ENCODE assay signal across 1 cellular context in the genomic region with DNA sequence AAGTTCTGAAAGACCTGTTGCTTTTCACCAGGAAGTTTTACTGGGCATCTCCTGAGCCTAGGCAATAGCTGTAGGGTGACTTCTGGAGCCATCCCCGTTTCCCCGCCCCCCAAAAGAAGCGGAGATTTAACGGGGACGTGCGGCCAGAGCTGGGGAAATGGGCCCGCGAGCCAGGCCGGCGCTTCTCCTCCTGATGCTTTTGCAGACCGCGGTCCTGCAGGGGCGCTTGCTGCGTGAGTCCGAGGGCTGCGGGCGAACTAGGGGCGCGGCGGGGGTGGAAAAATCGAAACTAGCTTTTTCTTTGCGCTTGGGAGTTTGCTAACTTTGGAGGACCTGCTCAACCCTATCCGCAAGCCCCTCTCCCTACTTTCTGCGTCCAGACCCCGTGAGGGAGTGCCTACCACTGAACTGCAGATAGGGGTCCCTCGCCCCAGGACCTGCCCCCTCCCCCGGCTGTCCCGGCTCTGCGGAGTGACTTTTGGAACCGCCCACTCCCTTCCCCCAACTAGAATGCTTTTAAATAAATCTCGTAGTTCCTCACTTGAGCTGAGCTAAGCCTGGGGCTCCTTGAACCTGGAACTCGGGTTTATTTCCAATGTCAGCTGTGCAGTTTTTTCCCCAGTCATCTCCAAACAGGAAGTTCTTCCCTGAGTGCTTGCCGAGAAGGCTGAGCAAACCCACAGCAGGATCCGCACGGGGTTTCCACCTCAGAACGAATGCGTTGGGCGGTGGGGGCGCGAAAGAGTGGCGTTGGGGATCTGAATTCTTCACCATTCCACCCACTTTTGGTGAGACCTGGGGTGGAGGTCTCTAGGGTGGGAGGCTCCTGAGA.
TF ChIP-seq lines count a peak whose summit lies in the region.

A gene with protein sequence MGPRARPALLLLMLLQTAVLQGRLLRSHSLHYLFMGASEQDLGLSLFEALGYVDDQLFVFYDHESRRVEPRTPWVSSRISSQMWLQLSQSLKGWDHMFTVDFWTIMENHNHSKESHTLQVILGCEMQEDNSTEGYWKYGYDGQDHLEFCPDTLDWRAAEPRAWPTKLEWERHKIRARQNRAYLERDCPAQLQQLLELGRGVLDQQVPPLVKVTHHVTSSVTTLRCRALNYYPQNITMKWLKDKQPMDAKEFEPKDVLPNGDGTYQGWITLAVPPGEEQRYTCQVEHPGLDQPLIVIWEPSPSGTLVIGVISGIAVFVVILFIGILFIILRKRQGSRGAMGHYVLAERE (plus strand): TSS at position 146 of the 832 bp plus-strand sequence. CDS start 12 bp downstream, at position 158.

TF ChIP-seq in IMR-90, 13 proteins besides CTCF, POLR2A, EP300 and RAD21:
- TF ChIP-seq, protein P1, sequence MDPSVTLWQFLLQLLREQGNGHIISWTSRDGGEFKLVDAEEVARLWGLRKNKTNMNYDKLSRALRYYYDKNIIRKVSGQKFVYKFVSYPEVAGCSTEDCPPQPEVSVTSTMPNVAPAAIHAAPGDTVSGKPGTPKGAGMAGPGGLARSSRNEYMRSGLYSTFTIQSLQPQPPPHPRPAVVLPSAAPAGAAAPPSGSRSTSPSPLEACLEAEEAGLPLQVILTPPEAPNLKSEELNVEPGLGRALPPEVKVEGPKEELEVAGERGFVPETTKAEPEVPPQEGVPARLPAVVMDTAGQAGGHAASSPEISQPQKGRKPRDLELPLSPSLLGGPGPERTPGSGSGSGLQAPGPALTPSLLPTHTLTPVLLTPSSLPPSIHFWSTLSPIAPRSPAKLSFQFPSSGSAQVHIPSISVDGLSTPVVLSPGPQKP (IDR thresholded peaks at IDR 0.05; ENCODE audit: borderline replicate concordance, low read depth, low read length) = no peak
- peak; percentile 14; the same call in 1 of the 2 replicates for TF ChIP-seq MAZ (IDR thresholded peaks at IDR 0.05; ENCODE audit: borderline replicate concordance, low read depth, low read length)
